ENCODE assay signal across 2 cellular contexts in the genomic region with DNA sequence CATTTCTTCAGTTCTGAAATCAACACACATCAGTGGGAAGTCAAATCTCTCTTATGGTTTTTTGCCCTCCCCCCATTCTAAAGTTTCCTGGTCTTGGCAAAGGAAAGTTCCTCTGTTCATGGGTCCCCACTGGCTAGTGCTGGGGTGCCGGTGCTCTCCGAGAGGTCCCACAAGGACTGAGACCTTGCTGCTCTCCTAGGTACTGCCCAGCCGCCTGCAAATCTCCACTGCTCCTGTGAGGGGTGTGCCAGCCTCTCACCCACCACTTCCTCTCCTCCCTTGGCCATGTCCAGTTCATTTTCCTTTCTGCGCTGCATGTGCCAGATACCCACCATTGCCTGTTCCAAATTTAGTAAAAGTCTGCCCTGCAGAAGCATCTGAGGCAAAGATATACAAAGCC.
A peak's percentile ranks its signal among the peaks of the same experiment; 100 is the strongest.
TF ChIP-seq lines count a peak whose summit lies in the region.

No MANE protein-coding gene starts in this region.

TF ChIP-seq in SK-N-SH, 30 proteins besides CTCF, POLR2A, EP300 and RAD21 (continued from another document):
- TF ChIP-seq, protein P1, sequence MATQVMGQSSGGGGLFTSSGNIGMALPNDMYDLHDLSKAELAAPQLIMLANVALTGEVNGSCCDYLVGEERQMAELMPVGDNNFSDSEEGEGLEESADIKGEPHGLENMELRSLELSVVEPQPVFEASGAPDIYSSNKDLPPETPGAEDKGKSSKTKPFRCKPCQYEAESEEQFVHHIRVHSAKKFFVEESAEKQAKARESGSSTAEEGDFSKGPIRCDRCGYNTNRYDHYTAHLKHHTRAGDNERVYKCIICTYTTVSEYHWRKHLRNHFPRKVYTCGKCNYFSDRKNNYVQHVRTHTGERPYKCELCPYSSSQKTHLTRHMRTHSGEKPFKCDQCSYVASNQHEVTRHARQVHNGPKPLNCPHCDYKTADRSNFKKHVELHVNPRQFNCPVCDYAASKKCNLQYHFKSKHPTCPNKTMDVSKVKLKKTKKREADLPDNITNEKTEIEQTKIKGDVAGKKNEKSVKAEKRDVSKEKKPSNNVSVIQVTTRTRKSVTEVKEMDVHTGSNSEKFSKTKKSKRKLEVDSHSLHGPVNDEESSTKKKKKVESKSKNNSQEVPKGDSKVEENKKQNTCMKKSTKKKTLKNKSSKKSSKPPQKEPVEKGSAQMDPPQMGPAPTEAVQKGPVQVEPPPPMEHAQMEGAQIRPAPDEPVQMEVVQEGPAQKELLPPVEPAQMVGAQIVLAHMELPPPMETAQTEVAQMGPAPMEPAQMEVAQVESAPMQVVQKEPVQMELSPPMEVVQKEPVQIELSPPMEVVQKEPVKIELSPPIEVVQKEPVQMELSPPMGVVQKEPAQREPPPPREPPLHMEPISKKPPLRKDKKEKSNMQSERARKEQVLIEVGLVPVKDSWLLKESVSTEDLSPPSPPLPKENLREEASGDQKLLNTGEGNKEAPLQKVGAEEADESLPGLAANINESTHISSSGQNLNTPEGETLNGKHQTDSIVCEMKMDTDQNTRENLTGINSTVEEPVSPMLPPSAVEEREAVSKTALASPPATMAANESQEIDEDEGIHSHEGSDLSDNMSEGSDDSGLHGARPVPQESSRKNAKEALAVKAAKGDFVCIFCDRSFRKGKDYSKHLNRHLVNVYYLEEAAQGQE (IDR thresholded peaks at IDR 0.05; ENCODE audit: low read depth, low read length) = peak; percentile 82
- TF ChIP-seq RFX5 (IDR thresholded peaks at IDR 0.05; ENCODE audit: low read length) = no peak
- no peak for TF ChIP-seq NFIC (IDR thresholded peaks at IDR 0.05; ENCODE audit: borderline replicate concordance)

TF ChIP-seq in SK-N-SH treated with all-trans-retinoic acid at 6 μM for 48 hours, 23 proteins besides CTCF, POLR2A, EP300 and RAD21 (continued from another document):
- TF ChIP-seq, protein P2, sequence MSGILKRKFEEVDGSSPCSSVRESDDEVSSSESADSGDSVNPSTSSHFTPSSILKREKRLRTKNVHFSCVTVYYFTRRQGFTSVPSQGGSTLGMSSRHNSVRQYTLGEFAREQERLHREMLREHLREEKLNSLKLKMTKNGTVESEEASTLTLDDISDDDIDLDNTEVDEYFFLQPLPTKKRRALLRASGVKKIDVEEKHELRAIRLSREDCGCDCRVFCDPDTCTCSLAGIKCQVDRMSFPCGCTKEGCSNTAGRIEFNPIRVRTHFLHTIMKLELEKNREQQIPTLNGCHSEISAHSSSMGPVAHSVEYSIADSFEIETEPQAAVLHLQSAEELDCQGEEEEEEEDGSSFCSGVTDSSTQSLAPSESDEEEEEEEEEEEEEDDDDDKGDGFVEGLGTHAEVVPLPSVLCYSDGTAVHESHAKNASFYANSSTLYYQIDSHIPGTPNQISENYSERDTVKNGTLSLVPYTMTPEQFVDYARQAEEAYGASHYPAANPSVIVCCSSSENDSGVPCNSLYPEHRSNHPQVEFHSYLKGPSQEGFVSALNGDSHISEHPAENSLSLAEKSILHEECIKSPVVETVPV (CRISPR knock-in tag; IDR thresholded peaks at IDR 0.05) = no peak
- TF ChIP-seq BACH2 (CRISPR knock-in tag; IDR thresholded peaks at IDR 0.05; ENCODE audit: borderline replicate concordance) (no peak), CSDC2 (CRISPR knock-in tag; IDR thresholded peaks at IDR 0.05) (no peak), RARB (CRISPR knock-in tag; IDR thresholded peaks at IDR 0.05) (no peak), ZC3H10 (CRISPR knock-in tag; IDR thresholded peaks at IDR 0.05) (no peak)
